ENCODE assay signal across 1 cellular context in genomic region chr19:35995655-35995993, GRCh38.
TF ChIP-seq lines count a peak whose summit lies in the region.

No MANE protein-coding gene starts in this region.

TF ChIP-seq in IMR-90, 13 proteins besides CTCF, POLR2A, EP300 and RAD21 (continued from another document):
- TF ChIP-seq, protein P1, sequence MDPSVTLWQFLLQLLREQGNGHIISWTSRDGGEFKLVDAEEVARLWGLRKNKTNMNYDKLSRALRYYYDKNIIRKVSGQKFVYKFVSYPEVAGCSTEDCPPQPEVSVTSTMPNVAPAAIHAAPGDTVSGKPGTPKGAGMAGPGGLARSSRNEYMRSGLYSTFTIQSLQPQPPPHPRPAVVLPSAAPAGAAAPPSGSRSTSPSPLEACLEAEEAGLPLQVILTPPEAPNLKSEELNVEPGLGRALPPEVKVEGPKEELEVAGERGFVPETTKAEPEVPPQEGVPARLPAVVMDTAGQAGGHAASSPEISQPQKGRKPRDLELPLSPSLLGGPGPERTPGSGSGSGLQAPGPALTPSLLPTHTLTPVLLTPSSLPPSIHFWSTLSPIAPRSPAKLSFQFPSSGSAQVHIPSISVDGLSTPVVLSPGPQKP (IDR thresholded peaks at IDR 0.05; ENCODE audit: borderline replicate concordance, low read depth, low read length), result no peak
- TF ChIP-seq RFX5 (IDR thresholded peaks at IDR 0.05; ENCODE audit: low read depth, low read length), result no peak
